Comparison of ENCODE assay signal across 24 cellular contexts in the genomic region with DNA sequence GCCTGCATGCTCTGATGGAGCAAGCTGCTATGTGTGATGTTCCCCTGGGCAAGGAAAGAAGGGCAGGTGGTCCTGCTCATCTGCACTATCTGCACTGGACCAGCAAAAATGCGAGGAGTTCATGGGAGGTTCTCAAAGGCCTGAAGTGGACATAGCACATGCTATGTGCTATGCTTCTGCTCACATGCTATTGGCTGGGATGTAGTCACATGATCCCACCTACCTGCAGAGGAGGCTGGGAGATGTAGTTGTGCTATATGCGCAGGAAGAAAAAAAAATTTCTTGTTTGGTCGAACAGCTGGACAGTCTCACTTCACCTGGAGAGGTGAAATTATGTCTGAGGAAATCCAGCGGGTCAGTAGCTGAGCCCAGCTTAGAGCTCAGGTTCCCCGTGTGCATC.
"Had no signal": no experiment of that assay in that cellular context is flagged by ENCODE, and none has a peak within 500 bp of the region (broad histone marks: within the 10 kb centered on the region; RNA-seq: fewer than 3 reads in every experiment).

No MANE protein-coding gene starts in this region.

- ATAC-seq: activated CD4-positive, alpha-beta T cell treated with anti-CD3 and anti-CD28 coated beads for 36 hours; activated T-cell treated with anti-CD3 and anti-CD28 coated beads, Interleukin-2, amount 50 U/mL, for 72 hours; PC-3; T-cell had no signal

- DNase-seq: activated CD4-positive, alpha-beta memory T cell treated with anti-CD3 and anti-CD28 coated beads, Interleukin-2, amount 10 ng/mL, durations not matched to agents 7 days and 5 days; activated CD4-positive, alpha-beta T cell treated with anti-CD3 and anti-CD28 coated beads for 36 hours; activated CD4-positive, alpha-beta T cell treated with anti-CD3 and anti-CD28 coated beads, Interleukin-2, amount 50 U/mL, for 1 hour; activated gamma-delta T cell treated with Interleukin-2 at 50 U/mL for 16 hours; activated naive CD4-positive, alpha-beta T cell treated with anti-CD3 and anti-CD28 coated beads, Interleukin-2, amount 10 ng/mL, durations not matched to agents 7 days and 5 days; activated naive CD8-positive, alpha-beta T cell treated with anti-CD3 and anti-CD28 coated beads for 36 hours; activated T-cell treated with anti-CD3 and anti-CD28 coated beads for 4 hours; activated T-cell treated with anti-CD3 and anti-CD28 coated beads, Interleukin-2, amount 50 U/mL, for 72 hours; caudate nucleus; KG1; NCI-H1048; NCI-H146; NCI-H187 treated with DMSO at 0.1 percent for 48 hours; NCI-H2081 treated with DMSO at 0.1 percent for 48 hours; NCI-H2171; NCI-H2227 treated with DMSO at 0.1 percent for 48 hours; NCI-H446 treated with DMSO at 0.1 percent for 48 hours; NCI-H526; NCI-H774; PC-3; SHP77 treated with DMSO at 0.1 percent for 48 hours; T-helper 2 cell had no signal

- H3K27ac ChIP-seq: VCaP had no signal
